6 cellular contexts compared by ENCODE assay signal in the genomic region with DNA sequence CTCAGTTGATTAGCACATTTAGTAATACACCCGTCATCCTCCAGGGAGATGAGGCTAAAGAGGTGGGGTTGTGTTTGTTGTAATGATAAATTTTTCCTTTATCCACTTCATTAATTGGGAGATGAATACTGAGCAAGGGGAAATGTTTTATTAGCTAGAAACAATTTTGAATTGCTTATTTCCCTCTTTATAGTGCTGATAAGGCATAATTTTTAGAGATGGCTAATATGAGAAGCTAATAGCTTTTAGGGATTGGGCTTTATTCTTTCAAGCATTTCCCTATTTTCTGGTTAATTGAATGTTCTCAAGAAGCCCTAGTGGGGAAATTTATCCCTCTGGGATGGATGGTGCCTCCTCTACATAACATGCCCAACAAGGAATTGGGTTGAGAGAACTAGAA.
"Had no signal": no experiment of that assay in that cellular context is flagged by ENCODE, and none has a peak within 500 bp of the region (broad histone marks: within the 10 kb centered on the region; RNA-seq: fewer than 3 reads in every experiment).

No MANE protein-coding gene starts in this region.

- DNase-seq: KBM-7, KG1 had no signal

- FAIRE-seq: HTR-8/SVneo, K562 had no signal

- H3K4me3 ChIP-seq: K562 had no signal

- ATAC-seq: K562 had no signal

- H3K27ac ChIP-seq: HL-60, KMS-11 had no signal

- H3K9ac ChIP-seq: KMS-11 had no signal

- H3K4me2 ChIP-seq: KMS-11 had no signal
